9 cellular contexts compared by ENCODE assay signal in the genomic region with DNA sequence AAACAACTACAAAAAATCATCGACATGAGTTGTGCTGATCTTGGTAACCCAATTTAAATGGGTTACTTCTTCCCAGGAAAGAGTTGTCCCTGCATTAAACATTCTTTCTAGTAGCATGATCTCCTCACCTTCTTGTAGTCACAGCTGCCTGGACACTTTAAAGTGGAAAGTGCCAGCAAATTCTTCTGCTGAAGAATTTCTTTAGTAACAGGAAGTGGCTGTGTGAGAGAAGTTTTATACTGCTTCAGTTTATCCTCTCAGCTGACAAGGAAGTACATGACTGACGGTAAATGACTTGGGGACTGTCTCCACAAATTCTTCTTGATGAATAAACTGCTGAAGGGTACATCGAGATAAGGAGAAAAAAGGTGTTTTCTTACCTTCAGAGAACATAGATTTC. TPM values are rescaled to one million over a fixed set of nuclear protein-coding genes. Genes with fewer than 3 reads are reported as not detected.
DNase-seq lines count a peak whose midpoint lies in the region; ATAC-seq and TF ChIP-seq lines count a peak whose summit lies in the region.
"Had no signal": no experiment of that assay in that cellular context is flagged by ENCODE, and none has a peak within 500 bp of the region (broad histone marks: within the 10 kb centered on the region; RNA-seq: fewer than 3 reads in every experiment).

No MANE protein-coding gene starts in this region.

- TF ChIP-seq POLR2A in body of pancreas (IDR thresholded peaks at IDR 0.05): no peak

- no peak overlapping the region for H3K4me3 ChIP-seq in body of pancreas

- no peak for TF ChIP-seq CTCF in body of pancreas (IDR thresholded peaks at IDR 0.05)

- no peaks in the 10 kb centered on the region for H3K27me3 ChIP-seq in body of pancreas

- H3K9me3 ChIP-seq in body of pancreas: no peaks in the 10 kb centered on the region

- WGBS in body of pancreas, 2 donors: 37 to 45% methylated on average over 3 of the region's 3 CpGs

- no peak overlapping the region for H3K27ac ChIP-seq in body of pancreas

- H3K36me3 ChIP-seq in body of pancreas (replicated peaks in 1 of 2; ENCODE audit: insufficient read depth in 1 of 2, low read depth in 2 of 2): no peaks in the 10 kb centered on the region

- no peaks in the 10 kb centered on the region for H3K4me1 ChIP-seq in body of pancreas

- intact Hi-C loops in sciatic nerve (cut with DNase I) (no loop called here), body of pancreas (cut with DNase I) (no loop called here)

- peak; percentile 31 for DNase-seq in NOMO-1 treated with dmso at 0.1 percent for 144 hours (lab: John Stamatoyannopoulos, UW; ENCODE audit: unreplicated experiment)
- peak; percentile 13 for DNase-seq in dermis blood vessel endothelial cell
- DNase-seq in sciatic nerve (ENCODE audit: low spot score): no peak
- DNase-seq in NCI-H1048 (lab: John Stamatoyannopoulos, UW): no peak
- no peak for DNase-seq in body of pancreas
- no peak for DNase-seq in NCI-H1436 treated with DMSO at 0.1 percent for 48 hours (lab: John Stamatoyannopoulos, UW)
- no peak for DNase-seq in NCI-H345 (lab: John Stamatoyannopoulos, UW)
- DNase-seq: activated CD4-positive, CD25-positive, alpha-beta regulatory T cell treated with anti-CD3 and anti-CD28 coated beads, Interleukin-2, amount 50 U/mL, for 72 hours had no signal

- ATAC-seq in GM18511 (IDR thresholded peaks at IDR 0.05; ENCODE audit: unreplicated experiment) (peak; percentile 44), sciatic nerve (peak; percentile 65), body of pancreas (no peak)

RNA-seq across cellular contexts. Expression of a gene that starts 18.2 kb away (rescaled TPM):
- total RNA-seq in dermis blood vessel endothelial cell (0.17 and 0.28 TPM in 2 replicates), sciatic nerve (0.53 TPM), body of pancreas (not detected)

Comparison
In these comparisons a context has a peak if more than half of its experiments do, and no peak if none do; other contexts are left out.
1. DNase-seq: peak in NOMO-1 treated with dmso at 0.1 percent for 144 hours (single experiment) and dermis blood vessel endothelial cell (single experiment); none in sciatic nerve (single experiment), NCI-H1048 (single experiment), body of pancreas (0 of 4), NCI-H1436 treated with DMSO at 0.1 percent for 48 hours (single experiment) and NCI-H345 (single experiment).